8 cellular contexts compared by ENCODE assay signal in genomic region chr1:202543534-202543933, GRCh38.
DNase-seq lines count a peak whose midpoint lies in the region; ATAC-seq and TF ChIP-seq lines count a peak whose summit lies in the region.
"Not testable (repeated sequence)": the region's sequence is repeated elsewhere in the genome, so short reads cannot be mapped to it uniquely, and the experiment has no call there.

No MANE protein-coding gene starts in this region.

- not testable (repeated sequence) for TF ChIP-seq POLR2A in IMR-90 (IDR thresholded peaks at IDR 0.05; ENCODE audit: low read depth, low read length); breast epithelium (IDR thresholded peaks at IDR 0.05)

- H3K4me1 ChIP-seq in IMR-90 (ENCODE audit: control insufficient read depth, insufficient read depth, low read length); breast epithelium; mesenchymal stem cell (ENCODE audit: control insufficient read depth, insufficient read depth, low read depth, low read length); rectal smooth muscle tissue (ENCODE audit: control insufficient read depth, insufficient read depth, low read length): not testable (repeated sequence)
- H3K4me1 ChIP-seq in tibial artery, result peaks cover 0 to 47% (median 9%) of the 10 kb centered on the region in 4 donors

- H3K4me3 ChIP-seq in IMR-90 (ENCODE audit: insufficient read depth, low read depth, low read length), result not testable (repeated sequence)
- peak overlapping the region in 2 of 3 donors; percentile 17 to 44 for H3K4me3 ChIP-seq in breast epithelium
- H3K4me3 ChIP-seq in mesenchymal stem cell (ENCODE audit: insufficient read depth in 1 of 2, low read depth in 1 of 2, low read length in 2 of 2), result peak overlapping the region in 1 of 2 experiments; percentile 53
- peak overlapping the region; percentile 50 for H3K4me3 ChIP-seq in rectal smooth muscle tissue (ENCODE audit: low read length)
- peak overlapping the region; percentile 67 to 69 for H3K4me3 ChIP-seq in tibial artery

- not testable (repeated sequence) for H3K9me1 ChIP-seq in IMR-90 (ENCODE audit: insufficient read depth, low read length)

- H2BK5ac ChIP-seq in IMR-90 (ENCODE audit: low read depth, low read length, poor library complexity, severe bottlenecking); mesenchymal stem cell (ENCODE audit: low read depth, low read length, poor library complexity, severe bottlenecking): not testable (repeated sequence)

- CTCF ChIA-PET in IMR-90 (lab: Yijun Ruan, JAX), result not testable (repeated sequence)

- not testable (repeated sequence) for H3K9ac ChIP-seq in IMR-90 (ENCODE audit: low read depth, low read length); rectal smooth muscle tissue (ENCODE audit: low read length)
- H3K9ac ChIP-seq in mesenchymal stem cell (ENCODE audit: low read length), result peak overlapping the region; percentile 73

- intact Hi-C loops in IMR-90 (cut with micrococcal nuclease); breast epithelium (cut with DNase I; ENCODE audit: low total_unique reads); left ventricle myocardium superior (cut with micrococcal nuclease): not testable (repeated sequence)
- intact Hi-C loops in tibial artery (cut with DNase I; ENCODE audit: low total_unique reads), result loop anchor here (5.0 kb wide), 1 partner anchor 36 kb away; no protein-coding TSS in a partner anchor

- not testable (repeated sequence) for H3K9me3 ChIP-seq in IMR-90 (ENCODE audit: control insufficient read depth, insufficient read depth, low read length); breast epithelium; mesenchymal stem cell (ENCODE audit: control insufficient read depth, low read length); tibial artery

- in situ Hi-C loops in IMR-90 (cut with MboI; ENCODE audit: low sequenced_read_pairs), result not testable (repeated sequence)

- H2BK15ac ChIP-seq in IMR-90 (ENCODE audit: low read depth, low read length); mesenchymal stem cell (ENCODE audit: low read depth, poor library complexity, severe bottlenecking): not testable (repeated sequence)

- not testable (repeated sequence) for TF ChIP-seq CTCF in IMR-90 (conservative IDR thresholded peaks at IDR 0.05; ENCODE audit: low read depth, low read length); breast epithelium (IDR thresholded peaks at IDR 0.05); tibial artery (IDR thresholded peaks at IDR 0.05)

- BruUV-seq in IMR-90 (replicated peaks; lab: Mats Ljungman, UMichigan), result not testable (repeated sequence)

- not testable (repeated sequence) for H2BK12ac ChIP-seq in mesenchymal stem cell (ENCODE audit: low read length in 2 of 2)

- not testable (repeated sequence) for H3K4me2 ChIP-seq in IMR-90 (ENCODE audit: low read depth, low read length); mesenchymal stem cell (ENCODE audit: low read length, poor library complexity, severe bottlenecking)

- POLR2A ChIA-PET in IMR-90 (lab: Charles Lee; ENCODE audit: unreplicated experiment), result not testable (repeated sequence)

- peaks cover 3 to 15% of the 10 kb centered on the region in 2 experiments for H3K79me1 ChIP-seq in IMR-90 (ENCODE audit: low read depth in 1 of 2, low read length in 2 of 2)
- not testable (repeated sequence) for H3K79me1 ChIP-seq in mesenchymal stem cell (replicated peaks; ENCODE audit: low read length, poor library complexity, severe bottlenecking)

- H4K91ac ChIP-seq in IMR-90 (ENCODE audit: insufficient read depth, low read depth, low read length); mesenchymal stem cell (ENCODE audit: low read length): not testable (repeated sequence)

- H3K27me3 ChIP-seq in IMR-90 (ENCODE audit: control insufficient read depth, insufficient read depth, low read length); breast epithelium; mesenchymal stem cell (ENCODE audit: control insufficient read depth in 1 of 2, insufficient read depth in 1 of 2, low read length in 2 of 2); rectal smooth muscle tissue (ENCODE audit: control insufficient read depth, insufficient read depth, low read length); tibial artery: not testable (repeated sequence)

- not testable (repeated sequence) for H3K23ac ChIP-seq in IMR-90 (ENCODE audit: low read depth, low read length); mesenchymal stem cell (ENCODE audit: low read length in 2 of 2)

- H2AFZ ChIP-seq in IMR-90 (replicated peaks; ENCODE audit: low read length, poor library complexity); mesenchymal stem cell (ENCODE audit: low read depth, low read length): not testable (repeated sequence)

- not testable (repeated sequence) for H2BK20ac ChIP-seq in IMR-90 (ENCODE audit: low read depth, low read length)

- H2AK9ac ChIP-seq in IMR-90 (replicated peaks; ENCODE audit: low read depth, low read length, poor library complexity), result not testable (repeated sequence)

- not testable (repeated sequence) for H3K56ac ChIP-seq in IMR-90 (ENCODE audit: extremely low read depth, insufficient read depth, low read length)

- dilution Hi-C loops in IMR-90 (cut with HindIII; ENCODE audit: low sequenced_read_pairs, unreplicated experiment), result not testable (repeated sequence)

- 93% methylated on average over 5 of the region's 11 CpGs; no CpG with 5 or more reads in 1 of the 2 experiments for WGBS in IMR-90 (ENCODE audit: extremely low coverage in 2 of 2, insufficient read length in 1 of 2), 2 experiments
- 86% methylated on average over 9 of the region's 11 CpGs for WGBS in mesenchymal stem cell

- H3K4ac ChIP-seq in IMR-90 (ENCODE audit: low read depth, low read length); mesenchymal stem cell (ENCODE audit: low read depth in 1 of 2, low read length in 2 of 2): not testable (repeated sequence)

- not testable (repeated sequence) for H4K5ac ChIP-seq in IMR-90 (ENCODE audit: low read depth, low read length)

- not testable (repeated sequence) for H3K18ac ChIP-seq in IMR-90 (ENCODE audit: low read depth, low read length); mesenchymal stem cell (ENCODE audit: low read depth in 1 of 2, low read length in 2 of 2)

- not testable (repeated sequence) for H2BK120ac ChIP-seq in IMR-90 (ENCODE audit: low read depth, low read length); mesenchymal stem cell (ENCODE audit: low read depth, low read length)

- not testable (repeated sequence) for TF ChIP-seq RAD21 in IMR-90 (IDR thresholded peaks at IDR 0.05; ENCODE audit: low read length)

- H2AK5ac ChIP-seq in IMR-90 (ENCODE audit: low read depth, low read length); mesenchymal stem cell (ENCODE audit: low read length, severe bottlenecking): not testable (repeated sequence)

- not testable (repeated sequence) for H3K36me3 ChIP-seq in IMR-90 (ENCODE audit: control insufficient read depth, insufficient read depth, low read length); breast epithelium; mesenchymal stem cell (ENCODE audit: control insufficient read depth in 1 of 2, insufficient read depth in 2 of 2, low read depth in 1 of 2, low read length in 2 of 2); rectal smooth muscle tissue (ENCODE audit: control insufficient read depth, insufficient read depth, low read length); tibial artery

- ATAC-seq in IMR-90 (ENCODE audit: low read depth), result not testable (repeated sequence)
- ATAC-seq in left ventricle myocardium superior, result peak; percentile 43

- DNase-seq in AG08395 (ENCODE audit: low spot score) (peak; percentile 31), IMR-90 (peak; percentile 22), fibroblast of gingiva (ENCODE audit: low read depth) (peak; percentile 90), tibial artery (peak in 1 of 2 donors; percentile 28)
- DNase-seq in breast epithelium (ENCODE audit: low spot score in 2 of 2); left ventricle myocardium superior; mesenchymal stem cell: not testable (repeated sequence)

- not testable (repeated sequence) for H3K27ac ChIP-seq in IMR-90 (ENCODE audit: insufficient read depth, low read length); mesenchymal stem cell (ENCODE audit: low read length, poor library complexity, severe bottlenecking)
- H3K27ac ChIP-seq in breast epithelium (peak overlapping the region; percentile 76 to 92), rectal smooth muscle tissue (ENCODE audit: low read depth, low read length) (peak overlapping the region; percentile 86), tibial artery (peak overlapping the region; percentile 83 to 95)

- not testable (repeated sequence) for H3K14ac ChIP-seq in IMR-90 (replicated peaks; ENCODE audit: low read depth, low read length); mesenchymal stem cell (ENCODE audit: low read length in 2 of 2)

- H4K20me1 ChIP-seq in IMR-90 (ENCODE audit: insufficient read depth, low read length), result not testable (repeated sequence)

- H4K8ac ChIP-seq in IMR-90 (ENCODE audit: low read depth in 2 of 2, low read length in 2 of 2); mesenchymal stem cell (ENCODE audit: low read length): not testable (repeated sequence)
